2 cellular contexts compared by ENCODE assay signal in the genomic region with DNA sequence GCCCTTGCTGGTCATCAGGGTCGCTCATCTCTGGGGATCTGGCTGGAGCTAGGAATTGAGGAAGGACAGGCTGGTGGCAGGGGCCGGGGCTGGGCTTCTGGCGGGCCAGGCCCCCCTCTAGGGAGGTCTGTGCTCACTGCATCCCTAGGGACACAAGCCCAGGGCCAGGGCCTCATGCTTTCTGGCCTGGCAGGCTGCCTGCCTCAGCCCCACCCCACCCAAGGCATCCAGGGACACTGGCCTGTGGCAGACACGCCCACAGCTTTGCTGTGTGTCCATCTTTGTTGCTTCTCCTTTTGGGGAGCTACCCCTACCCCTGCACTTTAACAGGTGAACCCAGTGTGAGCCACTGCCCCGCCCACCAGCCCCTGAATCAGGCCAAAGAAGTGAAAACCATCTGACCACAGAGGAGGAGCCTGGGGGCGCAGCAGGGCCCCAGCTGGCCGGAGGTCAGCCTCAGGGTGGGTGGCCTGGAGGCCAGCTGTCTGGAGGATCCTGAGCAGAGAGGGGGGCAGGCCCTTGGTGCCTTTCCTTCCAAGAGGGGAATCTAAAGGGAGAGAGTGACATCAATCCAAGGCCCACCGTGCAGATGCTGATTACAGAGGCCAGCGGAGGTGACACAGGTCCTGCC.
TF ChIP-seq lines count a peak whose summit lies in the region.

No MANE protein-coding gene starts in this region.

TF ChIP-seq in GM12878, 131 proteins besides CTCF, POLR2A, EP300 and RAD21:
- TF ChIP-seq, protein P1, sequence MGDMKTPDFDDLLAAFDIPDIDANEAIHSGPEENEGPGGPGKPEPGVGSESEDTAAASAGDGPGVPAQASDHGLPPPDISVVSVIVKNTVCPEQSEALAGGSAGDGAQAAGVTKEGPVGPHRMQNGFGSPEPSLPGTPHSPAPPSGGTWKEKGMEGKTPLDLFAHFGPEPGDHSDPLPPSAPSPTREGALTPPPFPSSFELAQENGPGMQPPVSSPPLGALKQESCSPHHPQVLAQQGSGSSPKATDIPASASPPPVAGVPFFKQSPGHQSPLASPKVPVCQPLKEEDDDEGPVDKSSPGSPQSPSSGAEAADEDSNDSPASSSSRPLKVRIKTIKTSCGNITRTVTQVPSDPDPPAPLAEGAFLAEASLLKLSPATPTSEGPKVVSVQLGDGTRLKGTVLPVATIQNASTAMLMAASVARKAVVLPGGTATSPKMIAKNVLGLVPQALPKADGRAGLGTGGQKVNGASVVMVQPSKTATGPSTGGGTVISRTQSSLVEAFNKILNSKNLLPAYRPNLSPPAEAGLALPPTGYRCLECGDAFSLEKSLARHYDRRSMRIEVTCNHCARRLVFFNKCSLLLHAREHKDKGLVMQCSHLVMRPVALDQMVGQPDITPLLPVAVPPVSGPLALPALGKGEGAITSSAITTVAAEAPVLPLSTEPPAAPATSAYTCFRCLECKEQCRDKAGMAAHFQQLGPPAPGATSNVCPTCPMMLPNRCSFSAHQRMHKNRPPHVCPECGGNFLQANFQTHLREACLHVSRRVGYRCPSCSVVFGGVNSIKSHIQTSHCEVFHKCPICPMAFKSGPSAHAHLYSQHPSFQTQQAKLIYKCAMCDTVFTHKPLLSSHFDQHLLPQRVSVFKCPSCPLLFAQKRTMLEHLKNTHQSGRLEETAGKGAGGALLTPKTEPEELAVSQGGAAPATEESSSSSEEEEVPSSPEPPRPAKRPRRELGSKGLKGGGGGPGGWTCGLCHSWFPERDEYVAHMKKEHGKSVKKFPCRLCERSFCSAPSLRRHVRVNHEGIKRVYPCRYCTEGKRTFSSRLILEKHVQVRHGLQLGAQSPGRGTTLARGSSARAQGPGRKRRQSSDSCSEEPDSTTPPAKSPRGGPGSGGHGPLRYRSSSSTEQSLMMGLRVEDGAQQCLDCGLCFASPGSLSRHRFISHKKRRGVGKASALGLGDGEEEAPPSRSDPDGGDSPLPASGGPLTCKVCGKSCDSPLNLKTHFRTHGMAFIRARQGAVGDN (IDR thresholded peaks at IDR 0.05) = no peak
- TF ChIP-seq HCFC1 (IDR thresholded peaks at IDR 0.05; ENCODE audit: low read length) = no peak
- TF ChIP-seq ZNF622 (IDR thresholded peaks at IDR 0.05) = no peak
- no peak for TF ChIP-seq ETV6 (conservative IDR thresholded peaks at IDR 0.05 in 1 of 2, IDR thresholded peaks at IDR 0.05 in 1 of 2; ENCODE audit: borderline replicate concordance in 1 of 2, low read depth in 1 of 2)
- TF ChIP-seq, protein P2, sequence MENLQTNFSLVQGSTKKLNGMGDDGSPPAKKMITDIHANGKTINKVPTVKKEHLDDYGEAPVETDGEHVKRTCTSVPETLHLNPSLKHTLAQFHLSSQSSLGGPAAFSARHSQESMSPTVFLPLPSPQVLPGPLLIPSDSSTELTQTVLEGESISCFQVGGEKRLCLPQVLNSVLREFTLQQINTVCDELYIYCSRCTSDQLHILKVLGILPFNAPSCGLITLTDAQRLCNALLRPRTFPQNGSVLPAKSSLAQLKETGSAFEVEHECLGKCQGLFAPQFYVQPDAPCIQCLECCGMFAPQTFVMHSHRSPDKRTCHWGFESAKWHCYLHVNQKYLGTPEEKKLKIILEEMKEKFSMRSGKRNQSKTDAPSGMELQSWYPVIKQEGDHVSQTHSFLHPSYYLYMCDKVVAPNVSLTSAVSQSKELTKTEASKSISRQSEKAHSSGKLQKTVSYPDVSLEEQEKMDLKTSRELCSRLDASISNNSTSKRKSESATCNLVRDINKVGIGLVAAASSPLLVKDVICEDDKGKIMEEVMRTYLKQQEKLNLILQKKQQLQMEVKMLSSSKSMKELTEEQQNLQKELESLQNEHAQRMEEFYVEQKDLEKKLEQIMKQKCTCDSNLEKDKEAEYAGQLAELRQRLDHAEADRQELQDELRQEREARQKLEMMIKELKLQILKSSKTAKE (IDR thresholded peaks at IDR 0.05; ENCODE audit: low read depth, poor library complexity, severe bottlenecking) = no peak
- TF ChIP-seq EGR1 (IDR thresholded peaks at IDR 0.05; ENCODE audit: borderline replicate concordance in 1 of 2, low read depth in 2 of 2, low read length in 2 of 2) = no peak
- TF ChIP-seq BMI1 (IDR thresholded peaks at IDR 0.05; ENCODE audit: borderline replicate concordance) = no peak
- no peak for TF ChIP-seq ZNF217 (IDR thresholded peaks at IDR 0.05)
- no peak for TF ChIP-seq NFIC (IDR thresholded peaks at IDR 0.05; ENCODE audit: low read depth, low read length)
- TF ChIP-seq CBFB (IDR thresholded peaks at IDR 0.05; ENCODE audit: low read depth) = no peak
- no peak for TF ChIP-seq PAX5 (IDR thresholded peaks at IDR 0.05; ENCODE audit: borderline replicate concordance, low read depth, low read length)
- no peak for TF ChIP-seq STAT1 (conservative IDR thresholded peaks at IDR 0.05)
- no peak for TF ChIP-seq EZH2 (IDR thresholded peaks at IDR 0.05; ENCODE audit: borderline replicate concordance, control insufficient read depth, low read depth, low read length)
- no peak for TF ChIP-seq TCF12 (IDR thresholded peaks at IDR 0.05; ENCODE audit: low read depth, low read length)
- TF ChIP-seq BHLHE40 (IDR thresholded peaks at IDR 0.05; ENCODE audit: borderline replicate concordance in 1 of 2, low read depth in 2 of 2, low read length in 1 of 2) = no peak
- no peak for TF ChIP-seq SRF (IDR thresholded peaks at IDR 0.05; ENCODE audit: low read depth in 2 of 2, low read length in 2 of 2)
- no peak for TF ChIP-seq ZZZ3 (IDR thresholded peaks at IDR 0.05; ENCODE audit: control insufficient read depth, insufficient read length, low read depth)
- TF ChIP-seq FOXM1 (IDR thresholded peaks at IDR 0.05; ENCODE audit: low read depth, low read length) = no peak
- TF ChIP-seq LARP7 (IDR thresholded peaks at IDR 0.05) = no peak

TF ChIP-seq in HepG2, 621 proteins besides CTCF, POLR2A, EP300 and RAD21:
- 0 out of 2 replicates have a peak, but pooled peaks have one; percentile 8 for TF ChIP-seq AHR (CRISPR knock-in tag; IDR thresholded peaks at IDR 0.05)
- TF ChIP-seq SPEN (CRISPR knock-in tag; IDR thresholded peaks at IDR 0.05; ENCODE audit: low read depth) = 0 out of 2 replicates have a peak, but pooled peaks have one; percentile 0
- TF ChIP-seq, protein P3, sequence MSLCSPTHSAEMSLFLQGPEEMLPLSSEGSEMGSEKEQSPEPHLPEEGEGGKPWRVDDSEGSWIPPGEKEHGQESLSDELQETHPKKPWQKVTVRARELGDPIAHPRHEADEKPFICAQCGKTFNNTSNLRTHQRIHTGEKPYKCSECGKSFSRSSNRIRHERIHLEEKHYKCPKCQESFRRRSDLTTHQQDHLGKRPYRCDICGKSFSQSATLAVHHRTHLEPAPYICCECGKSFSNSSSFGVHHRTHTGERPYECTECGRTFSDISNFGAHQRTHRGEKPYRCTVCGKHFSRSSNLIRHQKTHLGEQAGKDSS (CRISPR knock-in tag; IDR thresholded peaks at IDR 0.05; ENCODE audit: borderline replicate concordance, low read depth) = 0 out of 2 replicates have a peak, but pooled peaks have one; percentile 4
- 0 out of 2 replicates have a peak, but pooled peaks have one; percentile 10 for TF ChIP-seq ZBTB38 (CRISPR knock-in tag; IDR thresholded peaks at IDR 0.05)
- 0 out of 2 replicates have a peak, but pooled peaks have one; percentile 12 for TF ChIP-seq ZNF761 (CRISPR knock-in tag; conservative IDR thresholded peaks at IDR 0.05)
- TF ChIP-seq KLF15 (CRISPR knock-in tag; IDR thresholded peaks at IDR 0.05; ENCODE audit: borderline replicate concordance) = no peak
- TF ChIP-seq, protein P4, sequence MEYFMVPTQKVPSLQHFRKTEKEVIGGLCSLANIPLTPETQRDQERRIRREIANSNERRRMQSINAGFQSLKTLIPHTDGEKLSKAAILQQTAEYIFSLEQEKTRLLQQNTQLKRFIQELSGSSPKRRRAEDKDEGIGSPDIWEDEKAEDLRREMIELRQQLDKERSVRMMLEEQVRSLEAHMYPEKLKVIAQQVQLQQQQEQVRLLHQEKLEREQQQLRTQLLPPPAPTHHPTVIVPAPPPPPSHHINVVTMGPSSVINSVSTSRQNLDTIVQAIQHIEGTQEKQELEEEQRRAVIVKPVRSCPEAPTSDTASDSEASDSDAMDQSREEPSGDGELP (IDR thresholded peaks at IDR 0.05; ENCODE audit: borderline replicate concordance, low read depth) = peak; percentile 35; the same call in 1 of the 2 replicates
- TF ChIP-seq ZFP62 (CRISPR knock-in tag; IDR thresholded peaks at IDR 0.05) = no peak
- TF ChIP-seq PAX8 (CRISPR knock-in tag; IDR thresholded peaks at IDR 0.05; ENCODE audit: borderline replicate concordance) = 0 out of 2 replicates have a peak, but pooled peaks have one; percentile 59
- TF ChIP-seq ARNTL (CRISPR knock-in tag; IDR thresholded peaks at IDR 0.05) = 0 out of 2 replicates have a peak, but pooled peaks have one; percentile 8
- no peak for TF ChIP-seq SRSF9 (IDR thresholded peaks at IDR 0.05; ENCODE audit: borderline replicate concordance, insufficient read depth, low read depth, low read length, poor library complexity, severe bottlenecking)
- TF ChIP-seq, protein P5, sequence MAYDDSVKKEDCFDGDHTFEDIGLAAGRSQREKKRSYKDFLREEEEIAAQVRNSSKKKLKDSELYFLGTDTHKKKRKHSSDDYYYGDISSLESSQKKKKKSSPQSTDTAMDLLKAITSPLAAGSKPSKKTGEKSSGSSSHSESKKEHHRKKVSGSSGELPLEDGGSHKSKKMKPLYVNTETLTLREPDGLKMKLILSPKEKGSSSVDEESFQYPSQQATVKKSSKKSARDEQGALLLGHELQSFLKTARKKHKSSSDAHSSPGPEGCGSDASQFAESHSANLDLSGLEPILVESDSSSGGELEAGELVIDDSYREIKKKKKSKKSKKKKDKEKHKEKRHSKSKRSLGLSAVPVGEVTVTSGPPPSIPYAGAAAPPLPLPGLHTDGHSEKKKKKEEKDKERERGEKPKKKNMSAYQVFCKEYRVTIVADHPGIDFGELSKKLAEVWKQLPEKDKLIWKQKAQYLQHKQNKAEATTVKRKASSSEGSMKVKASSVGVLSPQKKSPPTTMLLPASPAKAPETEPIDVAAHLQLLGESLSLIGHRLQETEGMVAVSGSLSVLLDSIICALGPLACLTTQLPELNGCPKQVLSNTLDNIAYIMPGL (CRISPR knock-in tag; IDR thresholded peaks at IDR 0.05; ENCODE audit: borderline replicate concordance in 1 of 2, low read depth in 1 of 2) = peak in 1 of 2 experiments; percentile 7; a peak in 1 of 4 replicates
- TF ChIP-seq, protein P1 (CRISPR knock-in tag; IDR thresholded peaks at IDR 0.05) = peak; percentile 40; the same call in 1 of the 2 replicates
- TF ChIP-seq ZNF547 (CRISPR knock-in tag; IDR thresholded peaks at IDR 0.05) = peak; percentile 31; the same call in 1 of the 2 replicates
- no peak for TF ChIP-seq ZBTB1 (CRISPR knock-in tag; IDR thresholded peaks at IDR 0.05; ENCODE audit: borderline replicate concordance)
- TF ChIP-seq NCOR1 (IDR thresholded peaks at IDR 0.05; ENCODE audit: borderline replicate concordance, low read length) = no peak
- TF ChIP-seq, protein P6, sequence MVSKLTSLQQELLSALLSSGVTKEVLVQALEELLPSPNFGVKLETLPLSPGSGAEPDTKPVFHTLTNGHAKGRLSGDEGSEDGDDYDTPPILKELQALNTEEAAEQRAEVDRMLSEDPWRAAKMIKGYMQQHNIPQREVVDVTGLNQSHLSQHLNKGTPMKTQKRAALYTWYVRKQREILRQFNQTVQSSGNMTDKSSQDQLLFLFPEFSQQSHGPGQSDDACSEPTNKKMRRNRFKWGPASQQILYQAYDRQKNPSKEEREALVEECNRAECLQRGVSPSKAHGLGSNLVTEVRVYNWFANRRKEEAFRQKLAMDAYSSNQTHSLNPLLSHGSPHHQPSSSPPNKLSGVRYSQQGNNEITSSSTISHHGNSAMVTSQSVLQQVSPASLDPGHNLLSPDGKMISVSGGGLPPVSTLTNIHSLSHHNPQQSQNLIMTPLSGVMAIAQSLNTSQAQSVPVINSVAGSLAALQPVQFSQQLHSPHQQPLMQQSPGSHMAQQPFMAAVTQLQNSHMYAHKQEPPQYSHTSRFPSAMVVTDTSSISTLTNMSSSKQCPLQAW (CRISPR knock-in tag; IDR thresholded peaks at IDR 0.05) = 0 out of 2 replicates have a peak, but pooled peaks have one; percentile 1
- 0 out of 2 replicates have a peak, but pooled peaks have one; percentile 24 for TF ChIP-seq ZNF230 (CRISPR knock-in tag; IDR thresholded peaks at IDR 0.05)
